ENCODE assay signal across 9 cellular contexts in the genomic region with DNA sequence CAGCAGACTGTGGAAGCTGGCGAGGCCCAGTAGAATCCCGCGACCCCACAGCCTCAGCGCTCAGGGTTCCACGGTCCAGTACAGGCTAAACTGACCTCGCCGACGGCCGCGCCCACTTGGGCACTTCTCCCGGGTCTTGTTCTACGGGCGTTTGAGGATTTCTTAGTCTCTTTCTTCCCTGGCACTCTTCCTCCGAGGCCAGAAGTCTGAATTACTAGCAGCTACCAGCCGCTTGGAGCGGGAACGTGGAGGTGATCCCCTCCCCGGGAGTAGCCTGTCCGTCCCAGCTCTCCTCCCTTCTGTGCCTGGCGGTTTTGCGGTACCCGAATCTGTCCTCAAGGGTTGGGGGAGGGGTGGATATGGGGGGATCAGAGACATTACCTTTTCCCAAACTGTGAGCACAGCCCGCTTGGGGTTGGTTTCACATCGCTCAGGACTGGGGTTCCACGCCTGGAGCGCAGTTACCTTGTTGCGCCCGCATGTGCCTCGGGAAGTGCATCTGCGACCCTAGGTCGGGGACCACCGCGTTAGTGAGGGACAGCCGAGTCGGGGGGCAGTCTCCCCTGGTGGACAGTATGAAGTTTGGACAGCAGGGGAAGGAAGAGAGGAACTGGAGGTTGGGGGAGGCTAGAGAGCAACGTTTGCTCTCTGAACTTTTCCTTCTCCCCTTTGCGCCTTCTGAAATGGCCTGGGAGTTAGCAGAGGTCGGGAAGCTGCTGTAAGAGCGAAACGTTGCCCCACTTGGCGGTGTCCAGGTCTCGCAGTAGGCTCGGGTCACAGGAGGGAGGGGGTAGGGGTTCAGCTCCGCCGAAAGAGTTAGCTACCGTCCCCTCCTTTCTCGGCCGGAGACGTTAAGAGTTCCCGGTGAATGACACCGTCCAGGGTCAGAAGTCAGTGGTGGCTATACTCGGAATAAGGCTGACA.
A peak's percentile ranks its signal among the peaks of the same experiment; 100 is the strongest.
DNase-seq lines count a peak whose midpoint lies in the region; ATAC-seq, FAIRE-seq and TF ChIP-seq lines count a peak whose summit lies in the region.
"Had no signal": no experiment of that assay in that cellular context is flagged by ENCODE, and none has a peak within 500 bp of the region (broad histone marks: within the 10 kb centered on the region; RNA-seq: fewer than 3 reads in every experiment).

No MANE protein-coding gene starts in this region.

- TF ChIP-seq CTCF in brain microvascular endothelial cell (IDR thresholded peaks at IDR 0.05; ENCODE audit: low read depth, low read length, missing control alignments) (peak; percentile 31), sigmoid colon (IDR thresholded peaks at IDR 0.05) (no peak), D721Med (IDR thresholded peaks at IDR 0.05; ENCODE audit: insufficient read depth, missing control alignments) (no peak), natural killer cell (IDR thresholded peaks at IDR 0.05) (no peak), OCI-LY7 (conservative IDR thresholded peaks at IDR 0.05; ENCODE audit: low read length) (no peak)

- FAIRE-seq in D721Med (lab: Jason Lieb, UNC), result no peak

- TF ChIP-seq POLR2A in sigmoid colon (IDR thresholded peaks at IDR 0.05), result no peak

- H3K36me3 Mint-ChIP-seq in natural killer cell, result peaks cover 11% of the 10 kb centered on the region

- no peak overlapping the region for H3K27ac ChIP-seq in brain microvascular endothelial cell
- H3K27ac ChIP-seq in mesendoderm (ENCODE audit: low read depth, low read length), result no peak overlapping the region
- H3K27ac ChIP-seq in sigmoid colon, result no peak overlapping the region
- no peak overlapping the region for H3K27ac ChIP-seq in OCI-LY7 (ENCODE audit: low read depth, low read length, poor library complexity, severe bottlenecking)

- no CpG with 5 or more reads among the region's 52 CpGs for WGBS in mesendoderm (ENCODE audit: extremely low coverage, insufficient coverage, low lambda C conversion rate)
- 4 to 6% methylated on average over 52 of the region's 52 CpGs for WGBS in sigmoid colon, 2 donors

- no peak overlapping the region for H2BK15ac ChIP-seq in mesendoderm (replicated peaks; ENCODE audit: low read depth)

- POLR2A ChIA-PET in OCI-LY7 (lab: Charles Lee), result interaction anchor here (0.5 to 1.1 kb wide), 2 partner anchors 12 to 16 kb away, joined by 4 to 5 read pairs; no protein-coding TSS in a partner anchor

- no peaks in the 10 kb centered on the region for H3K79me2 ChIP-seq in mesendoderm (ENCODE audit: control insufficient read depth, insufficient read depth, low read length)
- H3K79me2 ChIP-seq in OCI-LY7 (ENCODE audit: insufficient read depth, low read depth, low read length), result no peaks in the 10 kb centered on the region

- H3K9me2 ChIP-seq in OCI-LY7 (ENCODE audit: insufficient read depth, low read length), result no peaks in the 10 kb centered on the region

- no peak overlapping the region for H3K27ac Mint-ChIP-seq in natural killer cell

- CTCF ChIA-PET in OCI-LY7 (lab: Charles Lee; ENCODE audit: unreplicated experiment), result no interaction called here

- peak; percentile 11 for DNase-seq in ACHN
- DNase-seq in H7, result peak; percentile 76
- no peak for DNase-seq in brain microvascular endothelial cell
- peak; percentile 47 for DNase-seq in mesendoderm
- DNase-seq in sigmoid colon, result no peak
- DNase-seq in D721Med (ENCODE audit: insufficient read length, low spot score), result no peak
- DNase-seq in natural killer cell, result no peak
- no peak for DNase-seq in OCI-LY7 (ENCODE audit: low spot score)
- DNase-seq: SIG-M5 had no signal

- peak overlapping the region; percentile 0 for H3K56ac ChIP-seq in mesendoderm (ENCODE audit: low read length)

- peak overlapping the region; percentile 8 for H3K9ac ChIP-seq in mesendoderm (ENCODE audit: low read length)

- peaks cover 93% of the 10 kb centered on the region for H3K27me3 ChIP-seq in H7 (ENCODE audit: control insufficient read depth, insufficient read depth, low read length)
- peaks cover 82% of the 10 kb centered on the region for H3K27me3 ChIP-seq in brain microvascular endothelial cell (replicated peaks)
- H3K27me3 ChIP-seq in mesendoderm (ENCODE audit: insufficient read depth, low read length, poor library complexity), result peaks cover 76% of the 10 kb centered on the region
- peaks cover 64 to 100% (median 88%) of the 10 kb centered on the region in 3 donors for H3K27me3 ChIP-seq in sigmoid colon

- H2AK5ac ChIP-seq in mesendoderm (ENCODE audit: low read length), result no peak overlapping the region

- H3K4me1 ChIP-seq in mesendoderm (ENCODE audit: control insufficient read depth, low read depth, low read length) (no peaks in the 10 kb centered on the region), sigmoid colon (peaks cover 0 to 45% (median 31%) of the 10 kb centered on the region in 4 donors), OCI-LY7 (ENCODE audit: insufficient read depth, low read length, poor library complexity, severe bottlenecking) (no peaks in the 10 kb centered on the region)

- H3K4me1 Mint-ChIP-seq in natural killer cell, result peaks cover 10 to 16% of the 10 kb centered on the region in 2 donors

- peaks cover 79 to 81% of the 10 kb centered on the region in 2 donors for H3K27me3 Mint-ChIP-seq in natural killer cell (ENCODE audit: low read depth in 2 of 2)

- H3K36me3 ChIP-seq in H7 (replicated peaks; ENCODE audit: control insufficient read depth, insufficient read depth, low read length), result no peaks in the 10 kb centered on the region
- H3K36me3 ChIP-seq in brain microvascular endothelial cell (replicated peaks), result no peaks in the 10 kb centered on the region
- H3K36me3 ChIP-seq in mesendoderm (ENCODE audit: control insufficient read depth, insufficient read depth, low read length), result no peaks in the 10 kb centered on the region
- H3K36me3 ChIP-seq in sigmoid colon, result no peaks in the 10 kb centered on the region
- H3K36me3 ChIP-seq in OCI-LY7 (ENCODE audit: insufficient read depth, low read length), result no peaks in the 10 kb centered on the region

- no peak for TF ChIP-seq EP300 in sigmoid colon (IDR thresholded peaks at IDR 0.05)

- H3K9me3 Mint-ChIP-seq in natural killer cell, result no peaks in the 10 kb centered on the region

- no peaks in the 10 kb centered on the region for H3K9me3 ChIP-seq in sigmoid colon
- no peaks in the 10 kb centered on the region for H3K9me3 ChIP-seq in OCI-LY7 (ENCODE audit: low read length)

- H4K5ac ChIP-seq in mesendoderm (ENCODE audit: low read length), result no peak overlapping the region

- intact Hi-C loops in sigmoid colon (cut with DNase I), result loop anchor here (1.0 kb wide), 1 partner anchor 911 kb away; no protein-coding TSS in a partner anchor
- intact Hi-C loops in natural killer cell (cut with micrococcal nuclease), result loop anchor here (1.0 to 10.0 kb wide), 2 partner anchors 911 to 1257 kb away; no protein-coding TSS in a partner anchor
- intact Hi-C loops in OCI-LY7 (cut with micrococcal nuclease; ENCODE audit: unreplicated experiment), result loop anchor here (1.0 kb wide), 2 partner anchors 551 to 911 kb away; no protein-coding TSS in a partner anchor

- H2BK120ac ChIP-seq in mesendoderm (ENCODE audit: low read depth, low read length), result no peak overlapping the region

- H3K23ac ChIP-seq in mesendoderm (ENCODE audit: low read length), result peak overlapping the region; percentile 11

- no peak overlapping the region for H3K4me3 Mint-ChIP-seq in natural killer cell

- H2AFZ ChIP-seq in OCI-LY7 (ENCODE audit: low read length), result no peak overlapping the region

- no peak overlapping the region for H3K4ac ChIP-seq in mesendoderm (ENCODE audit: low read depth, low read length)

- H3K4me3 ChIP-seq in H7 (ENCODE audit: insufficient read depth, low read depth, low read length) (peak overlapping the region; percentile 20; the same call in 1 of the 2 replicates), brain microvascular endothelial cell (ENCODE audit: low read depth, low read length) (peak overlapping the region; percentile 48), mesendoderm (ENCODE audit: low read length) (no peak overlapping the region), sigmoid colon (peak overlapping the region in 1 of 4 donors; percentile 0), OCI-LY7 (ENCODE audit: low read depth, low read length, poor library complexity, severe bottlenecking) (no peak overlapping the region)

- H3K4me2 ChIP-seq in mesendoderm (ENCODE audit: low read length) (peak overlapping the region; percentile 39), OCI-LY7 (ENCODE audit: low read length) (no peak overlapping the region)

- H3K79me1 ChIP-seq in mesendoderm (ENCODE audit: low read length), result no peaks in the 10 kb centered on the region

- H3K18ac ChIP-seq in mesendoderm (ENCODE audit: low read length), result no peak overlapping the region

- no peaks in the 10 kb centered on the region; the same call in 1 of the 2 replicates for H4K20me1 ChIP-seq in OCI-LY7 (ENCODE audit: insufficient read depth, low read length)

- H4K8ac ChIP-seq in mesendoderm (ENCODE audit: low read depth, low read length), result no peak overlapping the region

- in situ Hi-C loops in ACHN (cut with HindIII; ENCODE audit: low pct_ligation_motif_present, low pct_unique_long_range_greater_than_20kb, low sequenced_read_pairs), result no loop called here
- in situ Hi-C loops in brain microvascular endothelial cell (cut with HindIII; ENCODE audit: low pct_ligation_motif_present, low sequenced_read_pairs), result no loop called here

- no peak overlapping the region for H2BK5ac ChIP-seq in mesendoderm (ENCODE audit: low read length)

- no TSS peak for BruUV-seq in OCI-LY7 (replicated peaks; lab: Mats Ljungman, UMichigan)

- no peak for ATAC-seq in natural killer cell

Comparison
In these comparisons a context has a peak if more than half of its experiments do, and no peak if none do; other contexts are left out.
1. DNase-seq: peak in ACHN (single experiment), H7 (single experiment) and mesendoderm (single experiment); none in brain microvascular endothelial cell (single experiment), sigmoid colon (single experiment), D721Med (single experiment), natural killer cell (single experiment) and OCI-LY7 (single experiment).
2. H3K4me3 ChIP-seq: peak in H7 (single experiment) and brain microvascular endothelial cell (single experiment); none in mesendoderm (single experiment) and OCI-LY7 (single experiment).